32 cellular contexts compared by ENCODE assay signal in the genomic region with DNA sequence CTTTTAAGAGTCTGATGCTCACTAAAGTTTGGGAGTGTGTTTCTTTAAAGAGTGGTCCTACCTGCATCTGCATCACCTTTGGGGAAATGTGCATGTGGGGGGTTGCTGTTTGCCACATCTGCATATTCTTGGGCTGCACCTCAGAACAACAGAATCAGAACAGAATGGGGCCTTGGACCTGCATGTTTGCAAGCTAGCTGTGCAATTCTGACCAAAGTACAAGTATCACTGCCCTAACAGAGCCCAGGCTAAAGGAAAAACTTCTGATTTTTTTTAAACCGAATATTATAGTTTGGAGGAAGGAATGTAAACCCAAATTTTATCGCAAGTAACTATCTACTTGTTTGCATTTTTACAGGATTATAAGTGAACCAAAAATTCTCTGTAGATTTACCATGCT. TPM values are rescaled to one million over a fixed set of nuclear protein-coding genes. Genes with fewer than 3 reads are reported as not detected.
DNase-seq lines count a peak whose midpoint lies in the region; ATAC-seq, FAIRE-seq and TF ChIP-seq lines count a peak whose summit lies in the region.
"Had no signal": no experiment of that assay in that cellular context is flagged by ENCODE, and none has a peak within 500 bp of the region (broad histone marks: within the 10 kb centered on the region; RNA-seq: fewer than 3 reads in every experiment).

No MANE protein-coding gene starts in this region.

- peak; percentile 33 for FAIRE-seq in HTR-8/SVneo (lab: Jason Lieb, UNC)
- FAIRE-seq: A204.1, GM12878, GM12892, GM18507 had no signal

- H3K9ac ChIP-seq in liver (ENCODE audit: low read depth in 1 of 2, low read length in 2 of 2) (no peak overlapping the region), parathyroid adenoma (no peak overlapping the region), colonic mucosa (ENCODE audit: low read depth in 2 of 2, low read length in 2 of 2) (no peak overlapping the region)
- H3K9ac ChIP-seq: BLaER1 had no signal

- no peak overlapping the region for H3K4me3 Mint-ChIP-seq in osteocyte (ENCODE audit: unreplicated experiment)
- H3K4me3 Mint-ChIP-seq: CD14-positive monocyte; CD4-positive, alpha-beta memory T cell; CD4-positive, CD25-positive, alpha-beta regulatory T cell; CD8-positive, alpha-beta memory T cell had no signal

- 44% methylated on average over 2 of the region's 2 CpGs for WGBS in liver

- H3K4me3 ChIP-seq in liver (ENCODE audit: low read depth in 1 of 3, low read length in 3 of 3) (no peak overlapping the region), parathyroid adenoma (ENCODE audit: low read depth, low read length) (no peak overlapping the region), colonic mucosa (no peak overlapping the region)
- H3K4me3 ChIP-seq: BLaER1, GM12878 had no signal

- no peak overlapping the region for H3K4me2 ChIP-seq in parathyroid adenoma (ENCODE audit: low read length)
- H3K4me2 ChIP-seq: BLaER1 had no signal

- TF ChIP-seq RAD21 in liver (IDR thresholded peaks at IDR 0.05): no peak

- no peaks in the 10 kb centered on the region for H3K4me1 Mint-ChIP-seq in osteocyte (ENCODE audit: unreplicated experiment)
- H3K4me1 Mint-ChIP-seq: CD4-positive, alpha-beta memory T cell; CD4-positive, CD25-positive, alpha-beta regulatory T cell; CD8-positive, alpha-beta memory T cell had no signal

- no peaks in the 10 kb centered on the region for H3K36me3 Mint-ChIP-seq in osteocyte (ENCODE audit: unreplicated experiment)
- H3K36me3 Mint-ChIP-seq: CD4-positive, alpha-beta memory T cell; CD4-positive, CD25-positive, alpha-beta regulatory T cell; CD8-positive, alpha-beta memory T cell had no signal

- no peak overlapping the region for H3K27ac Mint-ChIP-seq in osteocyte (ENCODE audit: unreplicated experiment)
- H3K27ac Mint-ChIP-seq: CD14-positive monocyte; CD4-positive, alpha-beta memory T cell; CD4-positive, CD25-positive, alpha-beta regulatory T cell had no signal

- no peaks in the 10 kb centered on the region for H3K79me2 ChIP-seq in parathyroid adenoma

- H3K27me3 Mint-ChIP-seq in osteocyte (ENCODE audit: unreplicated experiment): no peaks in the 10 kb centered on the region
- H3K27me3 Mint-ChIP-seq: CD4-positive, CD25-positive, alpha-beta regulatory T cell; CD8-positive, alpha-beta memory T cell had no signal

- H3K9me3 Mint-ChIP-seq in osteocyte (ENCODE audit: unreplicated experiment): no peaks in the 10 kb centered on the region

- no peaks in the 10 kb centered on the region for H3K9me3 ChIP-seq in liver (ENCODE audit: control insufficient read depth in 4 of 4, low read length in 3 of 4)
- H3K9me3 ChIP-seq in parathyroid adenoma (ENCODE audit: control insufficient read depth, low read length): no peaks in the 10 kb centered on the region
- no peaks in the 10 kb centered on the region for H3K9me3 ChIP-seq in colonic mucosa
- H3K9me3 ChIP-seq: BE2C had no signal

- H3K36me3 ChIP-seq in liver (ENCODE audit: control insufficient read depth in 4 of 4, insufficient read depth in 3 of 4, low read depth in 1 of 4, low read length in 3 of 4): no peaks in the 10 kb centered on the region
- H3K36me3 ChIP-seq in parathyroid adenoma (ENCODE audit: control insufficient read depth, insufficient read depth, low read length): no peaks in the 10 kb centered on the region
- no peaks in the 10 kb centered on the region for H3K36me3 ChIP-seq in colonic mucosa
- H3K36me3 ChIP-seq: BE2C, BLaER1 had no signal

- H3K4me1 ChIP-seq in liver (ENCODE audit: control insufficient read depth in 4 of 4, insufficient read depth in 4 of 4, low read length in 3 of 4) (peaks cover 2 to 4% (median 2%) of the 10 kb centered on the region in 4 donors), parathyroid adenoma (peaks cover 38% of the 10 kb centered on the region), colonic mucosa (no peaks in the 10 kb centered on the region)
- H3K4me1 ChIP-seq: BE2C, BLaER1 had no signal

- peak; percentile 67 for ATAC-seq in left lobe of liver
- ATAC-seq: GM12878 had no signal

- H3K27ac ChIP-seq in liver (ENCODE audit: low read depth in 1 of 2, low read length in 2 of 2) (no peak overlapping the region), parathyroid adenoma (peak overlapping the region; percentile 73), colonic mucosa (no peak overlapping the region)
- H3K27ac ChIP-seq: BLaER1 had no signal

- H2AFZ ChIP-seq in parathyroid adenoma: peak overlapping the region; percentile 13

- no peak for TF ChIP-seq CTCF in liver (IDR thresholded peaks at IDR 0.05; ENCODE audit: low read depth, low read length, missing input control)
- TF ChIP-seq CTCF in parathyroid adenoma (IDR thresholded peaks at IDR 0.05): no peak
- TF ChIP-seq CTCF in colonic mucosa (IDR thresholded peaks at IDR 0.05): no peak
- no peak for TF ChIP-seq CTCF in osteocyte (IDR thresholded peaks at IDR 0.05)

- intact Hi-C loops in colonic mucosa (cut with DNase I): no loop called here

- no peaks in the 10 kb centered on the region for H3K27me3 ChIP-seq in liver (ENCODE audit: control insufficient read depth in 4 of 4, insufficient read depth in 4 of 4, low read length in 3 of 4)
- H3K27me3 ChIP-seq in parathyroid adenoma (ENCODE audit: control insufficient read depth, insufficient read depth, low read length): no peaks in the 10 kb centered on the region
- no peaks in the 10 kb centered on the region for H3K27me3 ChIP-seq in colonic mucosa
- H3K27me3 ChIP-seq: BE2C, BLaER1 had no signal

- no peak for DNase-seq in HTR-8/SVneo (ENCODE audit: insufficient read length, low spot score)
- DNase-seq in left lobe of liver (ENCODE audit: low spot score): no peak
- DNase-seq in colonic mucosa: no peak
- DNase-seq in osteocyte (ENCODE audit: extremely low spot score, unreplicated experiment): no peak
- no peak for DNase-seq in H4 (ENCODE audit: low spot score)
- no peak for DNase-seq in NCI-H1092 (lab: John Stamatoyannopoulos, UW)
- DNase-seq: 8988T; ACHN; BE2C; C1 segment of cervical spinal cord; CD4-positive, alpha-beta memory T cell; CD4-positive, CD25-positive, alpha-beta regulatory T cell; CD8-positive, alpha-beta memory T cell; COR-L47; DMS 273 treated with DMSO at 0.1 percent for 48 hours; DMS153; DMS53; DMS79; DND-41; EL; GDM1 had no signal

TF ChIP-seq in liver, 16 proteins besides CTCF, POLR2A, EP300 and RAD21:
- TF ChIP-seq HNF4A (conservative IDR thresholded peaks at IDR 0.05) (peak; percentile 48 to 67), JUND (IDR thresholded peaks at IDR 0.05) (no peak)

RNA-seq across cellular contexts. Expression of a gene that starts 34.2 kb away (rescaled TPM):
- 11.9 TPM for total RNA-seq in left lobe of liver
- 10 to 100 TPM; 24.8 to 44.5 TPM for total RNA-seq in liver
- 1 to 10 TPM; 3.5 to 3.8 TPM for polyA plus RNA-seq in liver
- 10 to 100 TPM; 23.7 to 38.6 TPM for total RNA-seq in colonic mucosa
- total RNA-seq in osteocyte: 0.08 and 0.30 TPM in 2 replicates
- 0.12 and 1.1 TPM in 2 replicates for total RNA-seq in H4 (2014; rRNA removed; shearing (Covaris generic))
- total RNA-seq: A673; CD4-positive, alpha-beta memory T cell; CD4-positive, CD25-positive, alpha-beta regulatory T cell; CD8-positive, alpha-beta memory T cell; G401 had no signal
- polyA plus RNA-seq: AG04450; CD4-positive, alpha-beta memory T cell; CD4-positive, CD25-positive, alpha-beta regulatory T cell; CD8-positive, alpha-beta memory T cell had no signal
